In the genomic region with DNA sequence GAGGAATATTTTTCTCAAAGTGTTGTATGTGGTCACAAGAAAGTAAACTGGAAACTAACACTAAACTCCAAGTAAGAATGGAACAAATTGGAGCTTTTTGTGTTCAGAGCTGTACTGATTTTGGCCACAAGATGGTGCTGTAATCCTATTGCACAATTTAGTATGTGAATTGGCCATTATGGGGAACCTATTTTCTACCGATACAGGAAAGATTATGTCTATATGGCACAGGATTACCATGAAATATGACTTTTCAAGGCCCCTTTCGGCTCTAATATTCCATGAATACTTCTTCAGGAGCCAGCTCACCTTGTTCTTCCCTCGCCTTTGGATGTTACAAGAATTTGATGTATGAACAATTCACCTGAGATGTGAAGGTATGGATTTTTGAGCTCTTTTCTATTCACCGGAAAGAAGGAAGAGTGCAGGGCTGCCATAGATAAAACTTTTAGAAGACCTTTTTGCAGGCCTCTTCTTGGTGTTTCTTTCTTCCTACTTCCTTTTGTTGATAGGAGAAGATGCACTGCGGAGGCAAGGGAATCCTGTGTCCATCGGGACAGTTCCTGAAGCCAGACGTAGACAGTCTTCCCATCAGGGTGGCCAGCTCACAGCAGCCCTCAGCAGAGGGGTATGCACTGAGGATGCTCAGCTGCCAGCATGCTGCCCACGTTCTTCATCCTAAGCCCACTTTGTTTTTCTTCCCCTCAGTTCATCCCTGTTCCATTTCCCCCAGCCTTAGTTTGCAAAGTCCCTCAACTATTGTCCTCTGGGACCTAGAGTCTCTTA, we compare ENCODE assay signal across 8 cellular contexts. TPM values are rescaled to one million over a fixed set of nuclear protein-coding genes. Genes with fewer than 3 reads are reported as not detected.
DNase-seq lines count a peak whose midpoint lies in the region; ATAC-seq, FAIRE-seq and TF ChIP-seq lines count a peak whose summit lies in the region.

No MANE protein-coding gene starts in this region.

- H3K27me3 Mint-ChIP-seq in Caco-2 (ENCODE audit: insufficient read depth, unreplicated experiment): no peaks in the 10 kb centered on the region

- no peaks in the 10 kb centered on the region for H3K9me2 ChIP-seq in hepatocyte (replicated peaks; ENCODE audit: insufficient read depth)

- H3K27me3 ChIP-seq in Caco-2 (replicated peaks; ENCODE audit: control insufficient read depth, insufficient read depth, low read length) (no peaks in the 10 kb centered on the region), adrenal gland (no peaks in the 10 kb centered on the region), hepatocyte (no peaks in the 10 kb centered on the region)

- WGBS in adrenal gland, 4 donors: 59 to 66% (median 63%) methylated on average over 8 of the region's 8 CpGs
- WGBS in hepatocyte (ENCODE audit: low lambda C conversion rate, missing lambda C conversion rate): 70% methylated on average over 8 of the region's 8 CpGs

- H3K79me2 ChIP-seq in hepatocyte: no peaks in the 10 kb centered on the region

- H3K27ac ChIP-seq in adrenal gland: no peak overlapping the region
- no peak overlapping the region for H3K27ac ChIP-seq in hepatocyte

- H3K4me1 Mint-ChIP-seq in Caco-2 (ENCODE audit: low read depth, unreplicated experiment): no peaks in the 10 kb centered on the region

- no peak overlapping the region for H3K4me2 ChIP-seq in hepatocyte

- no peaks in the 10 kb centered on the region for H3K4me1 ChIP-seq in Caco-2
- H3K4me1 ChIP-seq in adrenal gland (replicated peaks in 1 of 2): no peaks in the 10 kb centered on the region
- no peaks in the 10 kb centered on the region for H3K4me1 ChIP-seq in hepatocyte (ENCODE audit: insufficient read depth)

- BruUV-seq in Caco-2 (replicated peaks; lab: Mats Ljungman, UMichigan): no TSS peak

- no peaks in the 10 kb centered on the region for H4K20me1 ChIP-seq in hepatocyte (ENCODE audit: insufficient read depth, poor library complexity, severe bottlenecking)

- CTCF ChIA-PET in Caco-2 (lab: Charles Lee): interaction anchor here (0.6 to 2.7 kb wide), 23 partner anchors 9 to 874 kb away, joined by 3 to 65 read pairs (median 6); a partner anchor contains a TSS

- no peaks in the 10 kb centered on the region for H3K9me3 Mint-ChIP-seq in Caco-2 (ENCODE audit: unreplicated experiment)

- intact Hi-C loops in Caco-2 (cut with micrococcal nuclease; ENCODE audit: unreplicated experiment) (loop anchor here (1.0 kb wide), 3 partner anchors 19 to 387 kb away; no protein-coding TSS in a partner anchor), adrenal gland (cut with DNase I) (loop anchor here in 1 of 2 donors (5.0 kb wide), 1 partner anchor 312 kb away; no protein-coding TSS in a partner anchor)

- POLR2A ChIA-PET in Caco-2 (lab: Charles Lee): interaction anchor here (0.6 kb wide), 1 partner anchor 173 kb away, joined by 3 read pairs; no protein-coding TSS in a partner anchor

- peak; percentile 95 to 98 for TF ChIP-seq CTCF in Caco-2 (IDR thresholded peaks at IDR 0.05; ENCODE audit: insufficient read depth in 1 of 2, low read depth in 1 of 2, low read length in 1 of 2, severe bottlenecking in 1 of 2, unreplicated experiment in 1 of 2)
- peak; percentile 85 to 98 (median 91) for TF ChIP-seq CTCF in adrenal gland (IDR thresholded peaks at IDR 0.05)
- peak; percentile 93 for TF ChIP-seq CTCF in hepatocyte (IDR thresholded peaks at IDR 0.05; ENCODE audit: poor library complexity)

- ATAC-seq in GM19043 (IDR thresholded peaks at IDR 0.05; ENCODE audit: low read depth, unreplicated experiment): peak; percentile 86

- FAIRE-seq in RCC 7860 (lab: Jason Lieb, UNC): peak; percentile 81

- H3K4me3 Mint-ChIP-seq in Caco-2 (ENCODE audit: unreplicated experiment): no peak overlapping the region

- H3K27ac Mint-ChIP-seq in Caco-2 (ENCODE audit: unreplicated experiment): no peak overlapping the region

- H3K36me3 ChIP-seq in Caco-2 (ENCODE audit: control insufficient read depth, insufficient read depth, low read length) (0 out of 2 replicates have a peak, but pooled peaks cover 1% of the 10 kb centered on the region), adrenal gland (replicated peaks in 1 of 2) (peaks cover 0 to 20% of the 10 kb centered on the region in 2 donors), hepatocyte (replicated peaks; ENCODE audit: insufficient read depth, low read depth) (no peaks in the 10 kb centered on the region)

- no peak for TF ChIP-seq POLR2A in adrenal gland (IDR thresholded peaks at IDR 0.05)

- no peak overlapping the region for H3K4me3 ChIP-seq in Caco-2 (ENCODE audit: low read depth, low read length)
- H3K4me3 ChIP-seq in adrenal gland: no peak overlapping the region
- no peak overlapping the region for H3K4me3 ChIP-seq in hepatocyte

- H2AFZ ChIP-seq in hepatocyte: no peak overlapping the region

- peak in 1 of 2 experiments; percentile 76 for DNase-seq in Caco-2
- peak; percentile 64 for DNase-seq in HS-5 (ENCODE audit: low read depth)
- peak; percentile 31 for DNase-seq in RCC 7860 (ENCODE audit: low spot score)
- peak in 5 of 7 donors; percentile 26 to 68 (median 62) for DNase-seq in adrenal gland
- DNase-seq in hepatocyte (ENCODE audit: low spot score): peak; percentile 70
- peak; percentile 65 for DNase-seq in stimulated activated CD4-positive, alpha-beta T cell treated with anti-CD3 and anti-CD28 coated beads, Interleukin-15, amount 100 ng/mL, for 24 hours
- DNase-seq in mesenteric fat pad (ENCODE audit: low spot score): no peak

- H3K9me3 ChIP-seq in Caco-2: no peaks in the 10 kb centered on the region
- H3K9me3 ChIP-seq in adrenal gland (replicated peaks in 1 of 3): no peaks in the 10 kb centered on the region
- H3K9me3 ChIP-seq in hepatocyte (ENCODE audit: low read depth): no peaks in the 10 kb centered on the region

- H3K36me3 Mint-ChIP-seq in Caco-2 (ENCODE audit: insufficient read depth, unreplicated experiment): peaks cover 32% of the 10 kb centered on the region

RNA-seq across cellular contexts. Expression of a gene that starts 13.3 kb away (rescaled TPM):
- total RNA-seq in Caco-2 (2022): 64.9 and 66.6 TPM in 2 replicates
- total RNA-seq in adrenal gland: 10 to 100 TPM; 33.8 to 99.2 (median 38.0) TPM
- polyA plus RNA-seq in adrenal gland: 10 to 100 TPM; 11.7 to 53.8 (median 16.3) TPM
- total RNA-seq in hepatocyte: 46.5 and 49.5 TPM in 2 replicates
- 24.7 and 29.0 TPM in 2 replicates for polyA plus RNA-seq in hepatocyte
- 19.2 TPM for total RNA-seq in mesenteric fat pad

RNA-seq across cellular contexts. Expression of a gene that starts 25.4 kb away (rescaled TPM):
- total RNA-seq in Caco-2 (2022) (110 and 123 TPM in 2 replicates), adrenal gland (10 to 100 TPM; 28.1 to 45.2 (median 34.9) TPM), hepatocyte (66.6 and 68.3 TPM in 2 replicates), mesenteric fat pad (41.7 TPM)
- polyA plus RNA-seq in adrenal gland (10 to 100 TPM in 2 of 3 donors, 1 to 10 TPM in 1; 7.8 to 32.1 (median 15.6) TPM), hepatocyte (40.4 and 45.6 TPM in 2 replicates)
